In genomic region chr6:42787018-42787611, GRCh38 we compare ENCODE assay signal across 15 cellular contexts. TPM values are rescaled to one million over a fixed set of nuclear protein-coding genes. Genes with fewer than 3 reads are reported as not detected.
DNase-seq lines count a peak whose midpoint lies in the region; ATAC-seq and TF ChIP-seq lines count a peak whose summit lies in the region.
"Had no signal": no experiment of that assay in that cellular context is flagged by ENCODE, and none has a peak within 500 bp of the region (broad histone marks: within the 10 kb centered on the region; RNA-seq: fewer than 3 reads in every experiment).

No MANE protein-coding gene starts in this region.

- peaks cover 31% of the 10 kb centered on the region for H3K4me1 ChIP-seq in A673 (ENCODE audit: insufficient read depth, low read length, poor library complexity, severe bottlenecking)
- peaks cover 63% of the 10 kb centered on the region for H3K4me1 ChIP-seq in DOHH2 (ENCODE audit: control insufficient read depth, low read length)
- H3K4me1 ChIP-seq in naive thymus-derived CD4-positive, alpha-beta T cell (ENCODE audit: control insufficient read depth in 2 of 2, insufficient read depth in 2 of 2, low read length in 2 of 2), result peaks cover 41 to 46% of the 10 kb centered on the region in 2 donors

- H3K36me3 ChIP-seq in A673 (ENCODE audit: insufficient read depth, low read length, poor library complexity, severe bottlenecking) (peaks cover 5% of the 10 kb centered on the region), DOHH2 (ENCODE audit: control insufficient read depth, low read length) (peaks cover 73% of the 10 kb centered on the region)
- H3K36me3 ChIP-seq in naive thymus-derived CD4-positive, alpha-beta T cell (ENCODE audit: control insufficient read depth in 2 of 3, insufficient read depth in 3 of 3, low read length in 3 of 3), result peaks cover 0 to 14% (median 0%) of the 10 kb centered on the region in 3 experiments

- peaks cover 5% of the 10 kb centered on the region; the same call in 1 of the 2 replicates for H4K20me1 ChIP-seq in DOHH2 (ENCODE audit: control insufficient read depth, insufficient read depth, low read depth, low read length)

- H3K36me3 Mint-ChIP-seq in naive thymus-derived CD4-positive, alpha-beta T cell, result peaks cover 0 to 30% (median 15%) of the 10 kb centered on the region in 5 donors
- peaks cover 20% of the 10 kb centered on the region for H3K36me3 Mint-ChIP-seq in stimulated activated memory B cell treated with anti-CD40 and anti-IgM and Interleukin-4, amounts not matched to agents 10 μg/mL and 1 μg/mL and 100 μg/mL, for 72 hours
- peaks cover 23 to 32% of the 10 kb centered on the region in 2 donors for H3K36me3 Mint-ChIP-seq in activated naive CD4-positive, alpha-beta T cell treated with anti-CD3 and anti-CD28 coated beads, Interleukin-2, amount 50 U/mL, for 72 hours

- peaks cover 0 to 2% (median 0%) of the 10 kb centered on the region in 11 donors for H3K9me3 Mint-ChIP-seq in naive thymus-derived CD4-positive, alpha-beta T cell
- no peaks in the 10 kb centered on the region for H3K9me3 Mint-ChIP-seq in stimulated activated memory B cell treated with anti-CD40 and anti-IgM and Interleukin-4, amounts not matched to agents 10 μg/mL and 1 μg/mL and 100 μg/mL, for 72 hours
- no peaks in the 10 kb centered on the region for H3K9me3 Mint-ChIP-seq in activated naive CD4-positive, alpha-beta T cell treated with anti-CD3 and anti-CD28 coated beads, Interleukin-2, amount 50 U/mL, for 72 hours
- H3K9me3 Mint-ChIP-seq: CD8-positive, alpha-beta T cell had no signal

- H3K27me3 Mint-ChIP-seq in naive thymus-derived CD4-positive, alpha-beta T cell, result no peaks in the 10 kb centered on the region
- H3K27me3 Mint-ChIP-seq in stimulated activated memory B cell treated with anti-CD40 and anti-IgM and Interleukin-4, amounts not matched to agents 10 μg/mL and 1 μg/mL and 100 μg/mL, for 72 hours, result no peaks in the 10 kb centered on the region

- H3K4me1 Mint-ChIP-seq in naive thymus-derived CD4-positive, alpha-beta T cell, result peaks cover 0 to 41% (median 26%) of the 10 kb centered on the region in 7 donors
- peaks cover 30% of the 10 kb centered on the region for H3K4me1 Mint-ChIP-seq in stimulated activated memory B cell treated with anti-CD40 and anti-IgM and Interleukin-4, amounts not matched to agents 10 μg/mL and 1 μg/mL and 100 μg/mL, for 72 hours

- H3K9me2 ChIP-seq in DOHH2 (replicated peaks; ENCODE audit: control insufficient read depth, low read length), result no peaks in the 10 kb centered on the region

- CTCF ChIA-PET in A673 (lab: Charles Lee), result no interaction called here
- CTCF ChIA-PET in naive thymus-derived CD4-positive, alpha-beta T cell (lab: Charles Lee), result no interaction called here

- no TSS peak for BruUV-seq in A673 (replicated peaks; lab: Mats Ljungman, UMichigan)

- ATAC-seq in naive thymus-derived CD4-positive, alpha-beta T cell, result no peak
- ATAC-seq in GM18498 (IDR thresholded peaks at IDR 0.05; ENCODE audit: unreplicated experiment), result no peak
- ATAC-seq in stimulated activated memory B cell treated with anti-CD40 and anti-IgM and Interleukin-4, amounts not matched to agents 10 μg/mL and 1 μg/mL and 100 μg/mL, for 72 hours, result no peak
- no peak for ATAC-seq in GM21390 (IDR thresholded peaks at IDR 0.05; ENCODE audit: unreplicated experiment)
- ATAC-seq in activated naive CD4-positive, alpha-beta T cell treated with anti-CD3 and anti-CD28 coated beads, Interleukin-2, amount 50 U/mL, for 72 hours, result no peak
- ATAC-seq: CD8-positive, alpha-beta T cell had no signal

- TF ChIP-seq CTCF in A673 (conservative IDR thresholded peaks at IDR 0.05; ENCODE audit: low read depth, low read length) (no peak), DOHH2 (IDR thresholded peaks at IDR 0.05; ENCODE audit: low read depth, low read length, poor library complexity, severe bottlenecking) (no peak)

- H3F3A ChIP-seq in DOHH2 (ENCODE audit: control insufficient read depth, insufficient read depth), result peaks cover 46% of the 10 kb centered on the region

- peak overlapping the region; percentile 66 for H3K4me2 ChIP-seq in DOHH2 (ENCODE audit: low read length)

- H3K27ac Mint-ChIP-seq in naive thymus-derived CD4-positive, alpha-beta T cell, result no peak overlapping the region
- no peak overlapping the region for H3K27ac Mint-ChIP-seq in stimulated activated memory B cell treated with anti-CD40 and anti-IgM and Interleukin-4, amounts not matched to agents 10 μg/mL and 1 μg/mL and 100 μg/mL, for 72 hours
- H3K27ac Mint-ChIP-seq in activated naive CD4-positive, alpha-beta T cell treated with anti-CD3 and anti-CD28 coated beads, Interleukin-2, amount 50 U/mL, for 72 hours, result no peak overlapping the region
- H3K27ac Mint-ChIP-seq: CD8-positive, alpha-beta T cell had no signal

- H3K27ac ChIP-seq in A673 (ENCODE audit: low read depth, low read length, poor library complexity, severe bottlenecking) (peak overlapping the region; percentile 15), DOHH2 (ENCODE audit: low read depth, low read length) (peak overlapping the region; percentile 29)
- peak overlapping the region; percentile 100 for H3K27ac ChIP-seq in naive thymus-derived CD4-positive, alpha-beta T cell (ENCODE audit: low read depth, low read length)

- POLR2A ChIA-PET in A673 (lab: Charles Lee; ENCODE audit: low non-redundant PET), result interaction anchor here (0.6 to 0.7 kb wide), 3 partner anchors 57 to 285 kb away, joined by 3 to 6 read pairs (median 3); no protein-coding TSS in a partner anchor
- POLR2A ChIA-PET in naive thymus-derived CD4-positive, alpha-beta T cell (lab: Charles Lee), result interaction anchor here (0.8 to 27.2 kb wide), 5 partner anchors 9 to 95 kb away, joined by 3 to 1628 read pairs (median 3); partner anchors contain the start of gene TBCC

- H3K4me3 ChIP-seq in A673 (ENCODE audit: low read depth, low read length, poor library complexity, severe bottlenecking) (no peak overlapping the region), DOHH2 (ENCODE audit: low read length) (peak overlapping the region; percentile 87)
- no peak overlapping the region for H3K4me3 ChIP-seq in naive thymus-derived CD4-positive, alpha-beta T cell (ENCODE audit: low read length)

- no peak overlapping the region for H3K4me3 Mint-ChIP-seq in naive thymus-derived CD4-positive, alpha-beta T cell
- no peak overlapping the region for H3K4me3 Mint-ChIP-seq in stimulated activated memory B cell treated with anti-CD40 and anti-IgM and Interleukin-4, amounts not matched to agents 10 μg/mL and 1 μg/mL and 100 μg/mL, for 72 hours
- H3K4me3 Mint-ChIP-seq: CD8-positive, alpha-beta T cell had no signal

- intact Hi-C loops in A673 (cut with micrococcal nuclease; ENCODE audit: unreplicated experiment), result loop anchor here (5.0 kb wide), 1 partner anchor 90 kb away; the partner anchor contains the start of gene RPL7L1
- intact Hi-C loops in naive thymus-derived CD4-positive, alpha-beta T cell (cut with micrococcal nuclease), result loop anchor here in 1 of 2 donors (10.0 kb wide), 1 partner anchor 188 kb away; the partner anchor contains the start of gene PEX6

- H3K27me3 ChIP-seq in A673 (replicated peaks; ENCODE audit: insufficient read depth, low read depth, low read length, poor library complexity) (no peaks in the 10 kb centered on the region), DOHH2 (ENCODE audit: control insufficient read depth, low read length) (no peaks in the 10 kb centered on the region)
- no peaks in the 10 kb centered on the region for H3K27me3 ChIP-seq in naive thymus-derived CD4-positive, alpha-beta T cell (ENCODE audit: control insufficient read depth in 2 of 2, insufficient read depth in 2 of 2, low read length in 2 of 2)

- peak; percentile 32 for DNase-seq in A673 (ENCODE audit: low spot score)
- no peak for DNase-seq in naive thymus-derived CD4-positive, alpha-beta T cell
- no peak for DNase-seq in activated naive CD4-positive, alpha-beta T cell treated with anti-CD3 and anti-CD28 coated beads, Interleukin-2, amount 50 U/mL, for 72 hours (ENCODE audit: low spot score in 2 of 2)
- DNase-seq: activated CD8-positive, alpha-beta memory T cell treated with anti-CD3 and anti-CD28 coated beads, Interleukin-2, amount 50 U/mL, for 4 hours; CD8-positive, alpha-beta T cell; effector CD4-positive, alpha-beta T cell; GOT3; NCI-H1694; nucleus accumbens; stimulated activated CD4-positive, alpha-beta T cell treated with anti-CD3 and anti-CD28 coated beads, Interleukin-1b, Interleukin-23, amount 100 ng/mL, for 48 hours had no signal

- H3K9me3 ChIP-seq in A673 (ENCODE audit: low read depth, low read length, poor library complexity, severe bottlenecking) (no peaks in the 10 kb centered on the region), DOHH2 (ENCODE audit: control insufficient read depth, insufficient read depth, low read length) (no peaks in the 10 kb centered on the region)
- H3K9me3 ChIP-seq in naive thymus-derived CD4-positive, alpha-beta T cell (ENCODE audit: control insufficient read depth in 2 of 3, low read length in 3 of 3), result no peaks in the 10 kb centered on the region

- peaks cover 97% of the 10 kb centered on the region for H3K79me2 ChIP-seq in DOHH2 (ENCODE audit: control insufficient read depth, low read length)

RNA-seq across cellular contexts. Expression of gene BICRAL, which starts 5.3 kb away (rescaled TPM):
- 6.9 and 7.9 TPM in 2 replicates for total RNA-seq in A673 (2021)
- polyA plus RNA-seq in PFSK-1 (2012; ENCODE audit: insufficient read length, low read depth), result 4.1 TPM
- 10 to 100 TPM; 26.2 to 35.5 (median 31.8) TPM for total RNA-seq in naive thymus-derived CD4-positive, alpha-beta T cell
- 1 to 10 TPM; 2.4 to 5.0 TPM for polyA plus RNA-seq in naive thymus-derived CD4-positive, alpha-beta T cell
- total RNA-seq in activated naive CD4-positive, alpha-beta T cell treated with anti-CD3 and anti-CD28 coated beads, Interleukin-2, amount 50 U/mL, for 72 hours, result 10 to 100 TPM; 12.4 to 15.0 TPM

RNA-seq across cellular contexts. Expression of gene TBCC, which starts 41.2 kb away (rescaled TPM):
- 29.4 and 31.3 TPM in 2 replicates for total RNA-seq in A673 (2021)
- polyA plus RNA-seq in PFSK-1 (2012; ENCODE audit: insufficient read length, low read depth), result 27.2 TPM
- 10 to 100 TPM; 39.6 to 74.8 (median 71.4) TPM for total RNA-seq in naive thymus-derived CD4-positive, alpha-beta T cell
- 100 to 1,000 TPM; 103 to 119 TPM for polyA plus RNA-seq in naive thymus-derived CD4-positive, alpha-beta T cell
- 10 to 100 TPM; 14.2 to 19.5 TPM for total RNA-seq in activated naive CD4-positive, alpha-beta T cell treated with anti-CD3 and anti-CD28 coated beads, Interleukin-2, amount 50 U/mL, for 72 hours

Comparison
In these comparisons a context has a peak if more than half of its experiments do, and no peak if none do; other contexts are left out.
1. H3K27ac ChIP-seq: peak in every context shown above with its lines; median percentile 100 in naive thymus-derived CD4-positive, alpha-beta T cell; 29 in DOHH2; 15 in A673.